In the genomic region with DNA sequence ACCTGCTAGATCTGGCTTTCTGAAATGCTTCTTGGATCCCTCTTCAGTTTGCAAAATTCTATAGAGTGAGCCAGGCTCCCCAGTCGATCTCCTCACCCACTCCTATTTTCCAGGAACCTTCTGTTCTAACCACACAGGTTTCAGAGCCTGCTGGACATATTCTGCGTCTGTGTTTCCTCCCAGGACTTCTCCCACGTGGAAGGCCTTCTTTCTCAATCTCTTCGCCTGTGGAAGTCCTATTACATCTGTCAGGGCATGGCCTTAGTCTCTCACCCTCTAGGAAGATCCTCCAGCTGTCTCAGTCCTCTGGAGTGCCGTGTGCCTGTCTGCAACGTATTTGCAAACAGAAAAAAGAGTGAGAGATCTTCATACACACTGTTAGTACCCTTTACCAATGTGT, we compare ENCODE assay signal across 10 cellular contexts. TPM values are rescaled to one million over a fixed set of nuclear protein-coding genes. Genes with fewer than 3 reads are reported as not detected.
DNase-seq lines count a peak whose midpoint lies in the region; ATAC-seq and TF ChIP-seq lines count a peak whose summit lies in the region.
"Had no signal": no experiment of that assay in that cellular context is flagged by ENCODE, and none has a peak within 500 bp of the region (broad histone marks: within the 10 kb centered on the region; RNA-seq: fewer than 3 reads in every experiment).

No MANE protein-coding gene starts in this region.

- ATAC-seq in activated naive CD4-positive, alpha-beta T cell treated with anti-CD3 and anti-CD28 coated beads, Interleukin-2, amount 50 U/mL, for 72 hours, result no peak
- ATAC-seq in GM21390 (IDR thresholded peaks at IDR 0.05; ENCODE audit: unreplicated experiment) (no peak), HG02759 (IDR thresholded peaks at IDR 0.05; ENCODE audit: unreplicated experiment) (no peak)

- H3K4me1 Mint-ChIP-seq in HFFc6 (ENCODE audit: low read depth), result peaks cover 16% of the 10 kb centered on the region

- TF ChIP-seq CTCF in HFFc6 (IDR thresholded peaks at IDR 0.05), result no peak

- H3K27ac Mint-ChIP-seq in HFFc6, result peak overlapping the region; percentile 53
- H3K27ac Mint-ChIP-seq in activated naive CD4-positive, alpha-beta T cell treated with anti-CD3 and anti-CD28 coated beads, Interleukin-2, amount 50 U/mL, for 72 hours, result peak overlapping the region; percentile 55 to 80

- DNase-seq in HFFc6 (no peak), hepatic stellate cell (ENCODE audit: low spot score) (peak; percentile 32), glomerular visceral epithelial cell (ENCODE audit: extremely low spot score) (no peak)
- DNase-seq in activated naive CD4-positive, alpha-beta T cell treated with anti-CD3 and anti-CD28 coated beads, Interleukin-2, amount 50 U/mL, for 72 hours (ENCODE audit: low spot score in 2 of 2), result no peak
- DNase-seq in effector CD8-positive, alpha-beta T cell (lab: John Stamatoyannopoulos, UW), result no peak
- DNase-seq: activated CD4-positive, alpha-beta T cell treated with anti-CD3 and anti-CD28 coated beads, Interleukin-2, amount 50 U/mL, for 4 hours; NCI-H1694 treated with DMSO at 0.1 percent for 48 hours had no signal

- peak overlapping the region in 15 of 21 experiments; percentile 6 to 98 (median 70) for H3K27ac ChIP-seq in skin epidermis

- H3K27me3 Mint-ChIP-seq in HFFc6 (ENCODE audit: insufficient read depth), result peaks cover 3% of the 10 kb centered on the region; the same call in 1 of the 2 replicates

- no peak overlapping the region for H3K4me3 ChIP-seq in skin epidermis

- H3K36me3 Mint-ChIP-seq in HFFc6 (ENCODE audit: low read depth), result no peaks in the 10 kb centered on the region
- no peaks in the 10 kb centered on the region for H3K36me3 Mint-ChIP-seq in activated naive CD4-positive, alpha-beta T cell treated with anti-CD3 and anti-CD28 coated beads, Interleukin-2, amount 50 U/mL, for 72 hours

- H3K4me3 Mint-ChIP-seq in HFFc6, result no peak overlapping the region

- H3K9me3 Mint-ChIP-seq in HFFc6, result no peaks in the 10 kb centered on the region
- no peaks in the 10 kb centered on the region for H3K9me3 Mint-ChIP-seq in activated naive CD4-positive, alpha-beta T cell treated with anti-CD3 and anti-CD28 coated beads, Interleukin-2, amount 50 U/mL, for 72 hours

RNA-seq across cellular contexts. Expression of gene NPEPL1, which starts 1.7 kb away (rescaled TPM):
- 10 to 100 TPM; 12.0 to 17.8 (median 12.6) TPM for total RNA-seq in HFFc6 (2021; fragmentation: NEBNext Ultra II Directional; extraction: Animal tissue kit (Norgen Biotek cat#: 25700))
- 10 to 100 TPM; 12.8 to 21.6 TPM for total RNA-seq in activated naive CD4-positive, alpha-beta T cell treated with anti-CD3 and anti-CD28 coated beads, Interleukin-2, amount 50 U/mL, for 72 hours

RNA-seq across cellular contexts. Expression of gene STX16, which starts 39.8 kb away (rescaled TPM):
- 10 to 100 TPM; 44.4 to 51.8 (median 48.3) TPM for total RNA-seq in HFFc6 (2021; fragmentation: NEBNext Ultra II Directional; extraction: Animal tissue kit (Norgen Biotek cat#: 25700))
- total RNA-seq in activated naive CD4-positive, alpha-beta T cell treated with anti-CD3 and anti-CD28 coated beads, Interleukin-2, amount 50 U/mL, for 72 hours, result 100 to 1,000 TPM; 130 to 135 TPM
